Comparison of ENCODE assay signal across 1 cellular context in genomic region chr6:14059791-14060436, GRCh38.
TF ChIP-seq lines count a peak whose summit lies in the region.

No MANE protein-coding gene starts in this region.

TF ChIP-seq in HCT116, 20 proteins besides CTCF, POLR2A, EP300 and RAD21 (continued from another document):
- TF ChIP-seq ATF3 (IDR thresholded peaks at IDR 0.05) = no peak
- TF ChIP-seq EZH2phosphoT487 (IDR thresholded peaks at IDR 0.05; ENCODE audit: borderline replicate concordance) = no peak
- TF ChIP-seq ZFX (IDR thresholded peaks at IDR 0.05) = no peak
TF ChIP-seq in HCT116: peak in this region for 0.
